Comparison of ENCODE assay signal across 9 cellular contexts in the genomic region with DNA sequence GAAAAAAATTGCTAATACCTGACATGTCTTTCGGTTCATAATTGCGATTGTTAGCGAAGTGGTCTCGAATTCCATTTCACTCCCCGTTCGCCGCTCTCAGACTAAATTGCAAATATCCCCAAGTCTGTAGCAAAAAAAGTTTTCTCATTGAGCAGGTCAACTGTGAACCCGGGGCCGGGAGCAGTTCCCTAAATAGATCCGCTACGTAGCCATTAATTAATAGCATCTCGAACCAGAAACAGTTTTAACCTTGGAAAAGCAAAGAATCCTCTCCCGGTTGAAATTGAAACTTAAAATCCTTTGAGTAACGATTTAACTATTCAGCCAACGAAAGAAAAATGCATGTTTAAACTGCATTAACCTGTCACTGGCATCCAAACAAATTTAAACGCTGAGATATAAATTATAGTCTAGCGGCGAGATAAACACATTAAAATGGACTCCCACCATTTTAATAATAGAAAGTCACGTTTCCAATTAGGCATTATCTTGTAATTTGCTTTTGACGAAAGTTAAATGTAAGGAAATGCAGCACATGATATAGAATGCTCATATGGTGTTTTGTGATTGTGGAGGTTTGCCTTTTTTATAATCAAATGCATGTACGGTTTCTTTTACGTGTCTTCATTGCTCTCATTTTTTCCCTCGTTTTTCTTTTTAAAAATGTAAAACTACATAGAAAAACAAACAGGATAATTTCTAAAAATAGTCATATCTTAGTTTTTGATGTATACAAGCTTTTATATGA. TPM values are rescaled to one million over a fixed set of nuclear protein-coding genes. Genes with fewer than 3 reads are reported as not detected.
DNase-seq lines count a peak whose midpoint lies in the region; ATAC-seq and TF ChIP-seq lines count a peak whose summit lies in the region.
"Had no signal": no experiment of that assay in that cellular context is flagged by ENCODE, and none has a peak within 500 bp of the region (broad histone marks: within the 10 kb centered on the region; RNA-seq: fewer than 3 reads in every experiment).

No MANE protein-coding gene starts in this region.

- H3K27ac ChIP-seq in heart right ventricle (peak overlapping the region in 1 of 10 donors; percentile 36), WERI-Rb-1 (no peak overlapping the region)

- H3K9me3 ChIP-seq in heart right ventricle (peaks cover 6 to 49% (median 25%) of the 10 kb centered on the region in 11 donors), WERI-Rb-1 (ENCODE audit: severe bottlenecking) (no peaks in the 10 kb centered on the region)

- H3K9me3 Mint-ChIP-seq in stimulated activated naive CD8-positive, alpha-beta T cell treated with anti-CD3 and anti-CD28 coated beads, Interleukin-15, amount 100 ng/mL, for 72 hours, result peaks cover 8 to 17% of the 10 kb centered on the region in 2 donors

- intact Hi-C loops in heart right ventricle (cut with DNase I) (loop anchor here in 1 of 10 donors (10.0 kb wide), 1 partner anchor 480 kb away; no protein-coding TSS in a partner anchor), Right ventricle myocardium inferior (cut with DNase I) (no loop called here)

- no peak for DNase-seq in heart right ventricle
- no peak for DNase-seq in Right ventricle myocardium inferior (ENCODE audit: missing footprints)
- DNase-seq in WERI-Rb-1, result no peak
- no peak for DNase-seq in stimulated activated naive CD8-positive, alpha-beta T cell treated with anti-CD3 and anti-CD28 coated beads, Interleukin-15, amount 100 ng/mL, for 72 hours
- DNase-seq in activated effector memory CD4-positive, alpha-beta T cell treated with Interleukin-2 at 50 U/mL for 16 hours, result no peak
- no peak for DNase-seq in NCI-H1048 (lab: John Stamatoyannopoulos, UW)
- DNase-seq in glomerular visceral epithelial cell (ENCODE audit: extremely low spot score), result no peak

- H3K36me3 ChIP-seq in heart right ventricle, result peaks cover 0 to 12% (median 0%) of the 10 kb centered on the region in 9 donors
- no peaks in the 10 kb centered on the region for H3K36me3 ChIP-seq in WERI-Rb-1

- peak overlapping the region in 9 of 10 donors; percentile 26 to 55 (median 51) for H3K4me3 ChIP-seq in heart right ventricle
- peak overlapping the region; percentile 75 for H3K4me3 ChIP-seq in WERI-Rb-1 (ENCODE audit: low read depth, low read length)
- peak overlapping the region; percentile 37 for H3K4me3 ChIP-seq in iPS-11a (ENCODE audit: low read depth, low read length)

- WGBS in heart right ventricle, 2 donors, result 9% methylated on average over 23 of the region's 23 CpGs

- peak overlapping the region; percentile 81 to 88 for H3K4me3 Mint-ChIP-seq in stimulated activated naive CD8-positive, alpha-beta T cell treated with anti-CD3 and anti-CD28 coated beads, Interleukin-15, amount 100 ng/mL, for 72 hours

- H3K4me1 ChIP-seq in heart right ventricle, result peaks cover 0 to 8% (median 0%) of the 10 kb centered on the region in 9 donors

- ATAC-seq in heart right ventricle, result no peak
- no peak for ATAC-seq in Right ventricle myocardium inferior
- no peak for ATAC-seq in stimulated activated naive CD8-positive, alpha-beta T cell treated with anti-CD3 and anti-CD28 coated beads, Interleukin-15, amount 100 ng/mL, for 72 hours

- peaks cover 71% of the 10 kb centered on the region for H3K27me3 Mint-ChIP-seq in stimulated activated naive CD8-positive, alpha-beta T cell treated with anti-CD3 and anti-CD28 coated beads, Interleukin-15, amount 100 ng/mL, for 72 hours

- peaks cover 0 to 100% (median 87%) of the 10 kb centered on the region in 7 donors for H3K27me3 ChIP-seq in heart right ventricle
- no peaks in the 10 kb centered on the region for H3K27me3 ChIP-seq in WERI-Rb-1 (ENCODE audit: insufficient read depth, low read depth, severe bottlenecking)

- no peak for TF ChIP-seq CTCF in heart right ventricle (IDR thresholded peaks at IDR 0.05)
- no peak for TF ChIP-seq CTCF in WERI-Rb-1 (IDR thresholded peaks at IDR 0.05; ENCODE audit: low read depth, low read length)

- H3K4me1 Mint-ChIP-seq in stimulated activated naive CD8-positive, alpha-beta T cell treated with anti-CD3 and anti-CD28 coated beads, Interleukin-15, amount 100 ng/mL, for 72 hours, result peaks cover 6% of the 10 kb centered on the region

- no peak overlapping the region for H3K27ac Mint-ChIP-seq in stimulated activated naive CD8-positive, alpha-beta T cell treated with anti-CD3 and anti-CD28 coated beads, Interleukin-15, amount 100 ng/mL, for 72 hours

RNA-seq across cellular contexts. Expression of a gene that starts 0.7 kb away (rescaled TPM):
- total RNA-seq in heart right ventricle (under 1 TPM in 7 of 10 donors, not detected in 3; 0.07 to 0.49 (median 0.14) TPM), Right ventricle myocardium inferior (0.08 TPM)
- under 1 TPM in 1 of 2 donors, not detected in 1; 0.03 TPM for polyA plus RNA-seq in heart right ventricle
- total RNA-seq: lung microvascular endothelial cell had no signal

RNA-seq across cellular contexts. Expression of a gene that starts 48.4 kb away (rescaled TPM):
- total RNA-seq in heart right ventricle (not detected), Right ventricle myocardium inferior (not detected)
- not detected for polyA plus RNA-seq in heart right ventricle
- total RNA-seq: lung microvascular endothelial cell had no signal
